In genomic region chr5:7878381-7878873, GRCh38 we compare ENCODE assay signal across 8 cellular contexts. TPM values are rescaled to one million over a fixed set of nuclear protein-coding genes. Genes with fewer than 3 reads are reported as not detected.
A peak's percentile ranks its signal among the peaks of the same experiment; 100 is the strongest.
DNase-seq lines count a peak whose midpoint lies in the region; ATAC-seq, FAIRE-seq and TF ChIP-seq lines count a peak whose summit lies in the region.

No MANE protein-coding gene starts in this region.

- H3K36me3 ChIP-seq in CD4-positive, CD25-positive, alpha-beta regulatory T cell (ENCODE audit: control insufficient read depth, insufficient read depth, low read length) = peaks cover 86% of the 10 kb centered on the region
- H3K36me3 ChIP-seq in bronchial epithelial cell (ENCODE audit: control insufficient read depth, insufficient read depth, low read length) (peaks cover 20% of the 10 kb centered on the region), stomach (peaks cover 31 to 91% (median 81%) of the 10 kb centered on the region in 4 donors)

- no peak for TF ChIP-seq POLR2A in stomach (IDR thresholded peaks at IDR 0.05)

- no peaks in the 10 kb centered on the region for H3K27me3 ChIP-seq in CD4-positive, CD25-positive, alpha-beta regulatory T cell (ENCODE audit: control insufficient read depth, insufficient read depth, low read length)
- H3K27me3 ChIP-seq in bronchial epithelial cell (ENCODE audit: control insufficient read depth, insufficient read depth, low read length) (no peaks in the 10 kb centered on the region), stomach (no peaks in the 10 kb centered on the region)

- H3K27ac Mint-ChIP-seq in CD4-positive, CD25-positive, alpha-beta regulatory T cell = peak overlapping the region in 2 of 3 donors; percentile 18 to 63

- no peaks in the 10 kb centered on the region for H3K27me3 Mint-ChIP-seq in CD4-positive, CD25-positive, alpha-beta regulatory T cell

- peak in 1 of 3 donors; percentile 41 for DNase-seq in CD4-positive, CD25-positive, alpha-beta regulatory T cell
- DNase-seq in bronchial epithelial cell (ENCODE audit: low read depth) (peak; percentile 82), GM19238 (ENCODE audit: insufficient read length, low spot score) (no peak), HT-29 (ENCODE audit: low spot score) (no peak), stomach (no peak), amniotic stem cell (lab: John Stamatoyannopoulos, UW) (no peak)

- intact Hi-C loops in stomach (cut with DNase I; ENCODE audit: low total_unique reads) = no loop called here

- H3K27ac ChIP-seq in CD4-positive, CD25-positive, alpha-beta regulatory T cell (ENCODE audit: insufficient read depth, low read length, poor library complexity, severe bottlenecking) = peak overlapping the region; percentile 15
- peak overlapping the region in 2 of 5 donors; percentile 15 to 22 for H3K27ac ChIP-seq in stomach

- H3K4me3 Mint-ChIP-seq in CD4-positive, CD25-positive, alpha-beta regulatory T cell = peak overlapping the region in 1 of 4 donors; percentile 7

- peak in 1 of 2 donors; percentile 40 for ATAC-seq in CD4-positive, CD25-positive, alpha-beta regulatory T cell (ENCODE audit: low read depth in 2 of 2)
- ATAC-seq in GM19463 (IDR thresholded peaks at IDR 0.05; ENCODE audit: unreplicated experiment) (peak; percentile 93), HG03457 (IDR thresholded peaks at IDR 0.05; ENCODE audit: unreplicated experiment) (peak; percentile 94)

- no peak for TF ChIP-seq CTCF in bronchial epithelial cell (IDR thresholded peaks at IDR 0.05; ENCODE audit: insufficient read depth, low read length, severe bottlenecking)
- TF ChIP-seq CTCF in stomach (IDR thresholded peaks at IDR 0.05) = no peak

- TF ChIP-seq EP300 in stomach (IDR thresholded peaks at IDR 0.05) = no peak

- H3K4me3 ChIP-seq in CD4-positive, CD25-positive, alpha-beta regulatory T cell (ENCODE audit: low read depth, low read length) = no peak overlapping the region
- H3K4me3 ChIP-seq in bronchial epithelial cell (ENCODE audit: low read depth, low read length) = no peak overlapping the region
- H3K4me3 ChIP-seq in stomach = no peak overlapping the region

- no peak for FAIRE-seq in bronchial epithelial cell (lab: Jason Lieb, UNC)

- H3K4me1 ChIP-seq in CD4-positive, CD25-positive, alpha-beta regulatory T cell (ENCODE audit: control insufficient read depth, insufficient read depth, low read length, poor library complexity, severe bottlenecking) = peaks cover 36% of the 10 kb centered on the region
- H3K4me1 ChIP-seq in stomach = peaks cover 12 to 28% (median 21%) of the 10 kb centered on the region in 4 donors

- peaks cover 57% of the 10 kb centered on the region for H3K36me3 Mint-ChIP-seq in CD4-positive, CD25-positive, alpha-beta regulatory T cell

- no peaks in the 10 kb centered on the region for H3K9me3 Mint-ChIP-seq in CD4-positive, CD25-positive, alpha-beta regulatory T cell

- peaks cover 26 to 76% (median 51%) of the 10 kb centered on the region in 4 donors for H3K4me1 Mint-ChIP-seq in CD4-positive, CD25-positive, alpha-beta regulatory T cell

- no peaks in the 10 kb centered on the region for H3K9me3 ChIP-seq in CD4-positive, CD25-positive, alpha-beta regulatory T cell (ENCODE audit: control insufficient read depth in 2 of 2, low read length in 2 of 2)
- H3K9me3 ChIP-seq in stomach = no peaks in the 10 kb centered on the region

RNA-seq across cellular contexts. Expression of gene MTRR, which starts 9.5 kb away (rescaled TPM):
- total RNA-seq in CD4-positive, CD25-positive, alpha-beta regulatory T cell = 101 TPM
- 10 to 100 TPM; 39.1 to 73.5 (median 52.9) TPM for polyA plus RNA-seq in CD4-positive, CD25-positive, alpha-beta regulatory T cell
- 21.1 and 29.2 TPM in 2 replicates for total RNA-seq in bronchial epithelial cell
- total RNA-seq in HT-29 (2014; rRNA removed; shearing (Covaris generic)) = 36.1 and 42.1 TPM in 2 replicates
- 10 to 100 TPM; 11.0 to 53.9 (median 51.3) TPM for total RNA-seq in stomach
- polyA plus RNA-seq in stomach = 10 to 100 TPM in 2 of 3 donors, 1 to 10 TPM in 1; 9.7 to 21.8 (median 15.1) TPM

RNA-seq across cellular contexts. Expression of gene FASTKD3, which starts 9.6 kb away (rescaled TPM):
- 7.0 TPM for total RNA-seq in CD4-positive, CD25-positive, alpha-beta regulatory T cell
- 10 to 100 TPM; 11.5 to 16.8 (median 15.6) TPM for polyA plus RNA-seq in CD4-positive, CD25-positive, alpha-beta regulatory T cell
- total RNA-seq in bronchial epithelial cell (5.8 and 6.4 TPM in 2 replicates), stomach (10 to 100 TPM in 2 of 5 donors, 1 to 10 TPM in 1, under 1 TPM in 1, not detected in 1; 0.58 to 13.0 (median 7.2) TPM)
- 6.3 and 8.3 TPM in 2 replicates for total RNA-seq in HT-29 (2014; rRNA removed; shearing (Covaris generic))
- 10 to 100 TPM in 1 of 3 donors, 1 to 10 TPM in 2; 8.7 to 11.9 (median 9.9) TPM for polyA plus RNA-seq in stomach

RNA-seq across cellular contexts. Expression of gene CFAP90, which starts 27.5 kb away (rescaled TPM):
- not detected for total RNA-seq in CD4-positive, CD25-positive, alpha-beta regulatory T cell
- not detected for polyA plus RNA-seq in CD4-positive, CD25-positive, alpha-beta regulatory T cell
- total RNA-seq in bronchial epithelial cell (not detected in 2 replicates), stomach (under 1 TPM in 1 of 5 donors, not detected in 4; 0.55 TPM)
- total RNA-seq in HT-29 (2014; rRNA removed; shearing (Covaris generic)) = not detected in 2 replicates
- 1 to 10 TPM in 2 of 3 donors, under 1 TPM in 1; 0.81 to 1.3 (median 1.2) TPM for polyA plus RNA-seq in stomach
